ENCODE assay signal across 9 cellular contexts in the genomic region with DNA sequence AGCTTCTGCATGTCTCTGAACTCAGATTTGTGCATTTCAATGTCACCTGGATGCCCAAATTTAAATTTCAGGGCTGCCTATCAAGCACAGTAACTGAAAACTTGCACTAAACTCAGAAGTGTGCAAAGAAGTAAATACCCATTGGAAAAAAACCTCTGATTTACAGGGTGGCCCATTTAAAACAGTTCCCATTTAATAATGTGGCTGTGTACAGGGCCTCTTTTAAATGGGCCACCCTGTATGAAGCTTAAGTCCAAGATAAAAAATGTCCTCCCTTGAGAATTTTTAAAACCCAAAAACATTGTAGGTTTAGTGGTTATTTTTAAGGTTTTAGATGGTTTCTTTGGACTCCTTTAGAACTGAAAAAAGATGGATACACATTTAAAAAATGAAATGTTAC.
"Had no signal": no experiment of that assay in that cellular context is flagged by ENCODE, and none has a peak within 500 bp of the region (broad histone marks: within the 10 kb centered on the region; RNA-seq: fewer than 3 reads in every experiment).

No MANE protein-coding gene starts in this region.

- H3K27ac ChIP-seq: VCaP, WERI-Rb-1 had no signal

- ATAC-seq: activated CD4-positive, alpha-beta T cell treated with anti-CD3 and anti-CD28 coated beads for 36 hours; activated CD4-positive, CD25-positive, alpha-beta regulatory T cell treated with anti-CD3 and anti-CD28 coated beads, Interleukin-2, amount 50 U/mL, for 24 hours; activated CD8-positive, alpha-beta memory T cell treated with anti-CD3 and anti-CD28 coated beads, Interleukin-2, amount 10 ng/mL, durations not matched to agents 7 days and 5 days; activated CD8-positive, alpha-beta T cell treated with anti-CD3 and anti-CD28 coated beads for 36 hours; activated CD8-positive, alpha-beta T cell treated with anti-CD3 and anti-CD28 coated beads, Interleukin-2, amount 10 ng/mL, durations not matched to agents 7 days and 5 days; T-helper 17 cell; WTC11 had no signal

- H3K36me3 ChIP-seq: WERI-Rb-1 had no signal
